Comparison of ENCODE assay signal across 21 cellular contexts in genomic region chr7:43232376-43232775, GRCh38.
"Had no signal": no experiment of that assay in that cellular context is flagged by ENCODE, and none has a peak within 500 bp of the region (broad histone marks: within the 10 kb centered on the region; RNA-seq: fewer than 3 reads in every experiment).

No MANE protein-coding gene starts in this region.

- ATAC-seq: activated CD4-positive, alpha-beta T cell treated with anti-CD3 and anti-CD28 coated beads for 36 hours; activated CD8-positive, alpha-beta memory T cell treated with anti-CD3 and anti-CD28 coated beads, Interleukin-2, amount 10 ng/mL, durations not matched to agents 7 days and 5 days; activated CD8-positive, alpha-beta T cell treated with anti-CD3 and anti-CD28 coated beads, Interleukin-2, amount 10 ng/mL, durations not matched to agents 7 days and 5 days; activated naive CD8-positive, alpha-beta T cell treated with anti-CD3 and anti-CD28 coated beads, Interleukin-2, amount 50 U/mL, for 24 hours; body of pancreas; gastrocnemius medialis; left ventricle myocardium superior; T-cell had no signal

- H3K4me3 ChIP-seq: body of pancreas, colonic mucosa, gastrocnemius medialis, hepatocyte, ovary, thyroid gland, upper lobe of left lung had no signal

- DNase-seq: activated CD4-positive, alpha-beta T cell treated with anti-CD3 and anti-CD28 coated beads for 36 hours; activated CD4-positive, CD25-positive, alpha-beta regulatory T cell; activated CD8-positive, alpha-beta memory T cell treated with anti-CD3 and anti-CD28 coated beads, Interleukin-2, amount 10 ng/mL, durations not matched to agents 7 days and 5 days; activated CD8-positive, alpha-beta T cell treated with anti-CD3 and anti-CD28 coated beads, Interleukin-2, amount 10 ng/mL, durations not matched to agents 7 days and 5 days; activated naive CD8-positive, alpha-beta T cell treated with anti-CD3 and anti-CD28 coated beads, Interleukin-2, amount 50 U/mL, for 24 hours; activated T-cell treated with anti-CD3 and anti-CD28 coated beads, Interleukin-2, amount 50 U/mL, for 48 hours; body of pancreas; colonic mucosa; effector CD8-positive, alpha-beta T cell; gastrocnemius medialis; glutamatergic neuron; islet precursor cell; left ventricle myocardium superior; naive B cell; nephron progenitor cell; ovary; stimulated activated CD4-positive, alpha-beta T cell treated with anti-CD3 and anti-CD28 coated beads, Interleukin-2, amount 100 ng/mL, for 48 hours; T-cell; thyroid gland; upper lobe of left lung had no signal
